35 cellular contexts compared by ENCODE assay signal in the genomic region with DNA sequence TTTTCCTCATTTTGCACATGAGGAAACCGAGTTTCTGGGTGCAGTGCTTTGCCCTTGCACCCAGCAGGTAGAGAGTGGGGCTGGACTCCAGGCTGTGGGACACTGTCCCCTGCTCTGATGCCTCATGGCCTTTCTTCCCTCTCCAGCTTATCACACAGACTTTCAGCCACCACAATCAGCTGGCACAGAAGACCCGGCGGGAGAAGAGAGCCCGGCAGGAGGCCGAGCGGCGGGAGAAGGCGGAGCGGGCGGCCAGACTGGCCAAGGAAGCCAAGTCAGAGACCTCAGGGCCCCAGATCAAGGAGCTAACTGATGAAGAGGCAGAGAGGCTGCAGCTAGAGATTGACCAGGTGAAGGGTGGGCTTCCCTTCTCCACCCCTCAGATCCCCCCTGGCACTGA. TPM values are rescaled to one million over a fixed set of nuclear protein-coding genes. Genes with fewer than 3 reads are reported as not detected.
"Had no signal": no experiment of that assay in that cellular context is flagged by ENCODE, and none has a peak within 500 bp of the region (broad histone marks: within the 10 kb centered on the region; RNA-seq: fewer than 3 reads in every experiment).

No MANE protein-coding gene starts in this region.

- H3K4me3 ChIP-seq: cardiac muscle cell, Peyer's patch had no signal

- DNase-seq: activated B cell treated with CpG ODN at 0.5 μM for 24 hours; activated CD4-positive, alpha-beta memory T cell treated with anti-CD3 and anti-CD28 coated beads for 36 hours; activated CD4-positive, alpha-beta T cell treated with anti-CD3 and anti-CD28 coated beads for 4 hours; activated CD4-positive, alpha-beta T cell treated with anti-CD3 and anti-CD28 coated beads, Interleukin-2, amount 50 U/mL, for 1 hour; activated CD4-positive, CD25-positive, alpha-beta regulatory T cell treated with anti-CD3 and anti-CD28 coated beads, Interleukin-2, amount 50 U/mL, for 72 hours; activated CD8-positive, alpha-beta memory T cell treated with anti-CD3 and anti-CD28 coated beads for 24 hours; activated CD8-positive, alpha-beta memory T cell treated with anti-CD3 and anti-CD28 coated beads, Interleukin-2, amount 10 ng/mL, durations not matched to agents 7 days and 5 days; activated CD8-positive, alpha-beta memory T cell treated with anti-CD3 and anti-CD28 coated beads, Interleukin-2, amount 50 U/mL, for 48 hours; activated effector memory CD4-positive, alpha-beta T cell treated with Interleukin-2 at 50 U/mL for 16 hours; activated naive CD4-positive, alpha-beta T cell treated with anti-CD3 and anti-CD28 coated beads, Interleukin-2, amount 10 ng/mL, durations not matched to agents 7 days and 5 days; activated naive CD8-positive, alpha-beta T cell treated with anti-CD3 and anti-CD28 coated beads, Interleukin-2, amount 50 U/mL, for 24 hours; activated T-cell treated with anti-CD3 and anti-CD28 coated beads, Interleukin-2, amount 50 U/mL, for 48 hours; anterior cingulate cortex; brain microvascular endothelial cell; NCI-H1092 treated with DMSO at 0.1 percent for 48 hours; NCI-H1417; NCI-H146; NCI-H187; NCI-H2029 treated with DMSO at 0.1 percent for 48 hours; NCI-H2107; NCI-H2171; NCI-H510A; NCI-H526; NCI-H748 treated with DMSO at 0.1 percent for 48 hours; NK-92 treated with Interleukin-12 subunit alpha and Interleukin-12 subunit beta, amount 100 ng/mL, for 24 hours; PC-3; Peyer's patch; RPMI8226; SW 1271; T-helper 1 cell; T-helper 2 cell; T-helper 9 cell had no signal

- H3K27ac ChIP-seq: cardiac muscle cell, Peyer's patch, VCaP had no signal

- H3K9me3 ChIP-seq: Peyer's patch had no signal

- H3K27me3 ChIP-seq: brain microvascular endothelial cell, cardiac muscle cell, Peyer's patch had no signal

- ATAC-seq: activated CD8-positive, alpha-beta memory T cell treated with anti-CD3 and anti-CD28 coated beads, Interleukin-2, amount 10 ng/mL, durations not matched to agents 7 days and 5 days; activated naive CD8-positive, alpha-beta T cell treated with anti-CD3 and anti-CD28 coated beads, Interleukin-2, amount 50 U/mL, for 24 hours; PC-3 had no signal

RNA-seq across cellular contexts. Expression of a gene that starts 19.0 kb away (rescaled TPM):
- total RNA-seq: activated CD4-positive, alpha-beta memory T cell treated with anti-CD3 and anti-CD28 coated beads for 36 hours; activated CD8-positive, alpha-beta memory T cell treated with anti-CD3 and anti-CD28 coated beads, Interleukin-2, amount 10 ng/mL, durations not matched to agents 7 days and 5 days; M059J had no signal

RNA-seq across cellular contexts. Expression of a gene that starts 27.5 kb away (rescaled TPM):
- total RNA-seq: activated B cell treated with CpG ODN at 0.5 μM for 24 hours; activated CD4-positive, alpha-beta memory T cell treated with anti-CD3 and anti-CD28 coated beads for 36 hours; activated CD8-positive, alpha-beta memory T cell treated with anti-CD3 and anti-CD28 coated beads, Interleukin-2, amount 10 ng/mL, durations not matched to agents 7 days and 5 days; M059J; PC-3 had no signal
